ENCODE assay signal across 16 cellular contexts in the genomic region with DNA sequence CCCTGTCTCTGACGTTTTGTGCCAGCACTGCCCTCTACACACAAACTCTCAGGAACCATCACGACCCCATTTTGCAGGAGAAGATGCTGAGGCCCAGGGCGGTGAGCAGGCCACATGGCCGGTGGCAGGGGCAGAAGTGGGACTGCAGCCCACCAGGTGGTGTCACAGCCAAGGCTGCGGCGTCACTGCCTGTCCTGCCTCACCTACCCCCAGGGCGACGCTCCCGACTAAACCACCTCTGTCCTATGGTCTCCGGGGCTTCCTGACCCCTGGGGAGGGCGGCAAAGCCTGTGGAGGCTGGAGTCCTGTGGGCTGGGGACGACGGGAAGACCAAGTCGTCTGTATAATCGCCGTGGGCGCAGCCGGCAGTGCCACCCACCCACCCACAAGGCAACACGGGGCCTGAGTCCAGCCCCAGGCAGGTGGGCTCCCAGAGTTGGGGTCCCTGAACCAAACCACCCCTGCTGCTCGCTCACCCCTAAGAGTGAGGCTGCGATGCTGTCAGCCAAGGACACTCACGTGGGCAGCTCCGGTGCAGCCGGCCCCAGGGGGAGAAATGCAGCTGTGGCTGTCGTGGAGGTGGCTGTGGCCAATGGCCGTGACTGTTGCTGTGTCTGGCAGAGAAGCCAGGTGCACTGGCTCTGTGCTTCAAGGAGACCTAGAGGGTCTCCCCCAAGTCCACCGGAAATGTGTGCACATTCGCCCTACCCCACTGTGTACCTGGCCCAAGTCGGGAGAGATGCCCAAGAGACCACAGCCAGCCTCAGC. TPM values are rescaled to one million over a fixed set of nuclear protein-coding genes. Genes with fewer than 3 reads are reported as not detected.
DNase-seq lines count a peak whose midpoint lies in the region; ATAC-seq and TF ChIP-seq lines count a peak whose summit lies in the region.
"Had no signal": no experiment of that assay in that cellular context is flagged by ENCODE, and none has a peak within 500 bp of the region (broad histone marks: within the 10 kb centered on the region; RNA-seq: fewer than 3 reads in every experiment).

No MANE protein-coding gene starts in this region.

- peak overlapping the region; percentile 10 for H3K27ac ChIP-seq in mesodermal cell (ENCODE audit: low read depth, low read length, severe bottlenecking)
- no peak overlapping the region for H3K27ac ChIP-seq in upper lobe of right lung
- H3K27ac ChIP-seq: colonic mucosa, SK-N-MC had no signal

- H3K4me1 Mint-ChIP-seq in chondrocyte (ENCODE audit: low read depth): peaks cover 68% of the 10 kb centered on the region

- H3K27ac Mint-ChIP-seq in chondrocyte (ENCODE audit: unreplicated experiment): peak overlapping the region; percentile 70

- no peaks in the 10 kb centered on the region for H3K27me3 ChIP-seq in upper lobe of right lung
- H3K27me3 ChIP-seq: colonic mucosa had no signal

- H3K27me3 Mint-ChIP-seq in chondrocyte (ENCODE audit: low read depth): no peaks in the 10 kb centered on the region

- H3K4me1 ChIP-seq in mesodermal cell (ENCODE audit: control insufficient read depth, insufficient read depth, low read length, poor library complexity, severe bottlenecking) (peaks cover 39% of the 10 kb centered on the region), upper lobe of right lung (peaks cover 13% of the 10 kb centered on the region)
- H3K4me1 ChIP-seq: colonic mucosa had no signal

- no peaks in the 10 kb centered on the region for H3K9me3 Mint-ChIP-seq in chondrocyte (ENCODE audit: low read depth)
- H3K9me3 Mint-ChIP-seq: neural crest cell had no signal

- ATAC-seq in upper lobe of right lung (no peak), HG03342 (IDR thresholded peaks at IDR 0.05; ENCODE audit: unreplicated experiment) (no peak), GM21423 (IDR thresholded peaks at IDR 0.05; ENCODE audit: unreplicated experiment) (no peak), GM21447 (IDR thresholded peaks at IDR 0.05; ENCODE audit: unreplicated experiment) (no peak)

- peak; percentile 61 for DNase-seq in activated effector memory CD4-positive, alpha-beta T cell treated with anti-CD3 and anti-CD28 coated beads, Interleukin-2, amount 50 U/mL, for 16 hours
- no peak for DNase-seq in activated effector memory CD4-positive, alpha-beta T cell treated with Interleukin-2 at 50 U/mL for 16 hours
- DNase-seq in chondrocyte (ENCODE audit: low spot score) (peak; percentile 85), upper lobe of right lung (peak; percentile 61)
- DNase-seq: activated CD4-positive, alpha-beta T cell treated with anti-CD3 and anti-CD28 coated beads for 1 hour; activated gamma-delta T cell treated with Interleukin-2 at 50 U/mL for 16 hours; colonic mucosa; islet precursor cell; KBM-7; NCI-H748 treated with DMSO at 0.1 percent for 48 hours had no signal

- no peak overlapping the region for H3K4me3 Mint-ChIP-seq in chondrocyte (ENCODE audit: unreplicated experiment)
- H3K4me3 Mint-ChIP-seq: neural crest cell had no signal

- H3K36me3 Mint-ChIP-seq in chondrocyte (ENCODE audit: low read depth): no peaks in the 10 kb centered on the region

- intact Hi-C loops in upper lobe of right lung (cut with DNase I): no loop called here

- H3K4me3 ChIP-seq in mesodermal cell (ENCODE audit: extremely low read depth, insufficient read depth, low read length, poor library complexity, severe bottlenecking): no peak overlapping the region
- no peak overlapping the region for H3K4me3 ChIP-seq in upper lobe of right lung
- H3K4me3 ChIP-seq: colonic mucosa, SK-N-MC had no signal

- H3K9me3 ChIP-seq in mesodermal cell (ENCODE audit: control insufficient read depth, low read length): no peaks in the 10 kb centered on the region
- H3K9me3 ChIP-seq in upper lobe of right lung: no peaks in the 10 kb centered on the region
- H3K9me3 ChIP-seq: colonic mucosa had no signal

- TF ChIP-seq CTCF in chondrocyte (IDR thresholded peaks at IDR 0.05) (no peak), upper lobe of right lung (IDR thresholded peaks at IDR 0.05) (no peak)

- 90 to 94% methylated on average over 26 to 28 of the region's 29 CpGs for WGBS in mesodermal cell (ENCODE audit: insufficient coverage in 2 of 2), 2 experiments

- H3K36me3 ChIP-seq in mesodermal cell (ENCODE audit: control insufficient read depth, insufficient read depth, low read length) (peaks cover 16% of the 10 kb centered on the region), upper lobe of right lung (no peaks in the 10 kb centered on the region)
- H3K36me3 ChIP-seq: colonic mucosa had no signal

RNA-seq across cellular contexts. Expression of gene RASA3, which starts 29.7 kb away (rescaled TPM):
- total RNA-seq in chondrocyte: 29.9 to 40.0 TPM (median 31.2 TPM) in 3 replicates
- 52.2 TPM for polyA plus RNA-seq in mesodermal cell (2013, experiment 1 of 2)
- 45.1 TPM for polyA plus RNA-seq in mesodermal cell (2013, experiment 2 of 2)
- 17.3 TPM for total RNA-seq in upper lobe of right lung
